Comparison of ENCODE assay signal across 18 cellular contexts in genomic region chr3:172090035-172090434, GRCh38. TPM values are rescaled to one million over a fixed set of nuclear protein-coding genes. Genes with fewer than 3 reads are reported as not detected.
DNase-seq lines count a peak whose midpoint lies in the region; ATAC-seq and TF ChIP-seq lines count a peak whose summit lies in the region.
"Had no signal": no experiment of that assay in that cellular context is flagged by ENCODE, and none has a peak within 500 bp of the region (broad histone marks: within the 10 kb centered on the region; RNA-seq: fewer than 3 reads in every experiment).

No MANE protein-coding gene starts in this region.

- H3K27me3 ChIP-seq in KMS-11 (ENCODE audit: insufficient read depth, low read depth) (no peaks in the 10 kb centered on the region), neutrophil (no peaks in the 10 kb centered on the region)

- peak overlapping the region; percentile 96; the same call in 1 of the 2 replicates for H3K27ac ChIP-seq in KMS-11
- H3K27ac ChIP-seq in neutrophil: peak overlapping the region; percentile 7
- no peak overlapping the region for H3K27ac ChIP-seq in coronary artery
- H3K27ac ChIP-seq: RWPE1 had no signal

- H3K4me1 Mint-ChIP-seq in Calu3 (ENCODE audit: low read depth, unreplicated experiment) (peaks cover 78% of the 10 kb centered on the region), endothelial cell (ENCODE audit: unreplicated experiment) (peaks cover 56% of the 10 kb centered on the region)

- CTCF ChIA-PET in Calu3 (lab: Charles Lee): no interaction called here

- H3K36me3 Mint-ChIP-seq in Calu3 (ENCODE audit: insufficient read depth, unreplicated experiment): peaks cover 71% of the 10 kb centered on the region
- peaks cover 4% of the 10 kb centered on the region for H3K36me3 Mint-ChIP-seq in endothelial cell (ENCODE audit: low read depth, unreplicated experiment)
- H3K36me3 Mint-ChIP-seq: CD8-positive, alpha-beta T cell had no signal

- intact Hi-C loops in Calu3 (cut with micrococcal nuclease; ENCODE audit: unreplicated experiment): no loop called here

- H3K9me3 Mint-ChIP-seq in Calu3 (ENCODE audit: low read depth, unreplicated experiment): no peaks in the 10 kb centered on the region
- H3K9me3 Mint-ChIP-seq in endothelial cell (ENCODE audit: unreplicated experiment): no peaks in the 10 kb centered on the region
- H3K9me3 Mint-ChIP-seq: CD8-positive, alpha-beta T cell had no signal

- ATAC-seq in GM19035 (IDR thresholded peaks at IDR 0.05; ENCODE audit: unreplicated experiment): no peak
- ATAC-seq: CD8-positive, alpha-beta T cell had no signal

- H3K27me3 Mint-ChIP-seq in Calu3 (ENCODE audit: unreplicated experiment): no peaks in the 10 kb centered on the region
- peaks cover 1% of the 10 kb centered on the region for H3K27me3 Mint-ChIP-seq in endothelial cell (ENCODE audit: unreplicated experiment)

- no peaks in the 10 kb centered on the region for H4K20me1 ChIP-seq in KMS-11 (ENCODE audit: insufficient read depth)

- TF ChIP-seq CTCF in Calu3 (IDR thresholded peaks at IDR 0.05; ENCODE audit: unreplicated experiment) (no peak), KMS-11 (conservative IDR thresholded peaks at IDR 0.05; ENCODE audit: low read depth, low read length) (no peak), endothelial cell (IDR thresholded peaks at IDR 0.05; ENCODE audit: unreplicated experiment) (no peak), neutrophil (IDR thresholded peaks at IDR 0.05) (no peak), coronary artery (IDR thresholded peaks at IDR 0.05) (no peak)

- peaks cover 95% of the 10 kb centered on the region for H3K79me2 ChIP-seq in KMS-11 (ENCODE audit: insufficient read depth, low read depth)

- no peak for DNase-seq in Calu3
- no peak for DNase-seq in endothelial cell (ENCODE audit: low spot score)
- no peak for DNase-seq in foreskin melanocyte
- no peak for DNase-seq in coronary artery (ENCODE audit: low spot score)
- DNase-seq in AML-193 (lab: John Stamatoyannopoulos, UW): no peak
- DNase-seq: CD8-positive, alpha-beta T cell; DND-41; GDM1; IMR-90; MV-4-11; NCI-H1436 treated with DMSO at 0.1 percent for 48 hours; NCI-H2081; NCI-H510A treated with DMSO at 0.1 percent for 48 hours; OCI-M1 had no signal

- H3K36me3 ChIP-seq in KMS-11 (ENCODE audit: insufficient read depth) (no peaks in the 10 kb centered on the region; the same call in 1 of the 2 replicates), neutrophil (no peaks in the 10 kb centered on the region)

- H3K4me1 ChIP-seq in KMS-11 (ENCODE audit: low read depth, poor library complexity, severe bottlenecking): peaks cover 98% of the 10 kb centered on the region
- H3K4me1 ChIP-seq in neutrophil (ENCODE audit: control insufficient read depth in 1 of 2, insufficient read depth in 1 of 2, low read depth in 1 of 2, low read length in 1 of 2): peaks cover 17 to 33% of the 10 kb centered on the region in 2 experiments

- no peak overlapping the region for H3K9ac ChIP-seq in KMS-11

- H3K27ac Mint-ChIP-seq in Calu3 (ENCODE audit: unreplicated experiment) (peak overlapping the region; percentile 7), endothelial cell (ENCODE audit: unreplicated experiment) (peak overlapping the region; percentile 84)
- H3K27ac Mint-ChIP-seq: CD8-positive, alpha-beta T cell had no signal

- BruUV-seq in Calu3 (replicated peaks; lab: Mats Ljungman, UMichigan): no TSS peak

- H3K4me2 ChIP-seq in KMS-11: peak overlapping the region; percentile 76; the same call in 1 of the 2 replicates

- H3K4me3 ChIP-seq in KMS-11 (IDR thresholded peaks at IDR 0.05; ENCODE audit: insufficient read depth, low read depth, low read length) (no peak overlapping the region), neutrophil (ENCODE audit: low read depth in 1 of 2, low read length in 1 of 2) (no peak overlapping the region), coronary artery (no peak overlapping the region)

- no peaks in the 10 kb centered on the region for H3K9me3 ChIP-seq in neutrophil

- H2AFZ ChIP-seq in KMS-11 (ENCODE audit: low read depth): no peak overlapping the region

- no peak overlapping the region for H3K4me3 Mint-ChIP-seq in Calu3 (ENCODE audit: low read depth, unreplicated experiment)
- no peak overlapping the region for H3K4me3 Mint-ChIP-seq in endothelial cell (ENCODE audit: unreplicated experiment)
- H3K4me3 Mint-ChIP-seq: CD8-positive, alpha-beta T cell had no signal

RNA-seq across cellular contexts. Expression of gene FNDC3B, which starts 50.7 kb away (rescaled TPM):
- total RNA-seq in Calu3 (2022) (345 and 453 TPM in 2 replicates), endothelial cell (ENCODE audit: unreplicated experiment) (204 TPM)

Comparison
In these comparisons a context has a peak if more than half of its experiments do, and no peak if none do; other contexts are left out.
1. H3K27ac ChIP-seq: peak in KMS-11 (single experiment) and neutrophil (single experiment); none in coronary artery (0 of 2).